Comparison of ENCODE assay signal across 9 cellular contexts in the genomic region with DNA sequence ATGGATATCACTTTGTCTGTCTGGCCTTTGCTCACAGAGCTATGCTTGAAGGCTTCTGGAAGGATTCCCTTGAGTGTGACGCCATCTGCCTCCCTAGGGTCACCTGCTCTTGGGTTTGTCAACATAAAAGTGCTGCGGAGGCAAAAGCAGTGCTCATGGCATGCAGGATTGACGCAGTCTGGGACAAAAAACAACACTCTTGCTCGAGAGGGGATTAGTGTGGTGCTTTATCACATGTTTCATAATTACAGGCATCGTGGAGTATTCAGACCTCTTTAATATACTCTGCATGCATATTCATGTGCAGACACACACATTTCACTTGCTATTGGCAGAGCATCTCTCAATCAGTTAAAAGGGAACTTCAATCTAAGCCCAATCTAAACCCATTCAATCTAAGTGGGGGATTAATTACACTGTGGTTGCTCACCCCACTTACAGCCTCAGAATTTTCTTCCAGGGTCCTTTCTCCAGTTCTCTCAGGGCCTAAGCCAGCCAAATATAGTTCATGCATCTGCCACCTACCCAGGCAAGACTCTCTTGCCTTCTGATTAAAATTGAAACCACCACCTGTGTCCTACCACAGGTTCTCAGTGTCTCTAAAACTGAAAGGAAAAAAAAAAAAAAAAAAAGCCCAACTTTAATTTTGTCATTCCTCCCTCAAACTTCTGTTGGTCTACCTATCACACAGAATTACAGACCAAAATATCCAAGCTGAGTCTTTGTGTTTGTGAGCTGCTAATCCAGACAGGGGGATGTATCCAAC.
DNase-seq lines count a peak whose midpoint lies in the region; ATAC-seq, FAIRE-seq and TF ChIP-seq lines count a peak whose summit lies in the region.
"Had no signal": no experiment of that assay in that cellular context is flagged by ENCODE, and none has a peak within 500 bp of the region (broad histone marks: within the 10 kb centered on the region; RNA-seq: fewer than 3 reads in every experiment).

No MANE protein-coding gene starts in this region.

- no peaks in the 10 kb centered on the region for H3K27me3 ChIP-seq in PC-9 (ENCODE audit: insufficient read depth, low read depth)

- peak; percentile 54 for DNase-seq in DMS 273 (lab: John Stamatoyannopoulos, UW; ENCODE audit: unreplicated experiment)
- no peak for DNase-seq in DMS 273 treated with DMSO at 0.1 percent for 48 hours (lab: John Stamatoyannopoulos, UW)
- DNase-seq in NCI-H1436 treated with DMSO at 0.1 percent for 48 hours (lab: John Stamatoyannopoulos, UW), result peak; percentile 99
- DNase-seq in NCI-H1105 (lab: John Stamatoyannopoulos, UW), result no peak
- no peak for DNase-seq in RCC 7860 (ENCODE audit: low spot score)
- no peak for DNase-seq in PC-9

- no peaks in the 10 kb centered on the region for H4K20me1 ChIP-seq in PC-9 (ENCODE audit: insufficient read depth)

- peak; percentile 79 for ATAC-seq in GM21723 (IDR thresholded peaks at IDR 0.05; ENCODE audit: unreplicated experiment)

- H2AFZ ChIP-seq in PC-9, result no peak overlapping the region

- H3K79me2 ChIP-seq in PC-9 (ENCODE audit: low read depth), result no peaks in the 10 kb centered on the region

- H3K4me1 ChIP-seq in PC-9 (replicated peaks; ENCODE audit: insufficient read depth), result peaks cover 14% of the 10 kb centered on the region

- H3K9me3 ChIP-seq in PC-9 (ENCODE audit: insufficient read depth, low read depth), result peaks cover 10% of the 10 kb centered on the region; the same call in 1 of the 2 replicates

- intact Hi-C loops in PC-9 (cut with micrococcal nuclease; ENCODE audit: unreplicated experiment), result no loop called here

- CTCF ChIA-PET in PC-9 (lab: Charles Lee), result no interaction called here

- no peak overlapping the region for H3K4me3 ChIP-seq in PC-9
- H3K4me3 ChIP-seq: SK-N-MC had no signal

- POLR2A ChIA-PET in PC-9 (lab: Charles Lee; ENCODE audit: unreplicated experiment), result no interaction called here

- peaks cover 9% of the 10 kb centered on the region for H3F3A ChIP-seq in PC-9 (ENCODE audit: insufficient read depth, low read depth)

- no peak for TF ChIP-seq CTCF in PC-9 (conservative IDR thresholded peaks at IDR 0.05)

- H3K4me2 ChIP-seq in PC-9, result no peak overlapping the region

- H3K27ac ChIP-seq in PC-9, result no peak overlapping the region
- H3K27ac ChIP-seq: SK-N-MC had no signal

- FAIRE-seq in islet of Langerhans (lab: Jason Lieb, UNC), result peak; percentile 91
- FAIRE-seq in RCC 7860 (lab: Jason Lieb, UNC), result no peak

- H3K9me2 ChIP-seq in PC-9 (ENCODE audit: insufficient read depth), result no peaks in the 10 kb centered on the region

- BruUV-seq in PC-9 (replicated peaks; lab: Mats Ljungman, UMichigan), result no TSS peak

- H3K36me3 ChIP-seq in PC-9 (ENCODE audit: low read depth), result no peaks in the 10 kb centered on the region

Comparison
In these comparisons a context has a peak if more than half of its experiments do, and no peak if none do; other contexts are left out.
1. DNase-seq: peak in DMS 273 (single experiment) and NCI-H1436 treated with DMSO at 0.1 percent for 48 hours (single experiment); none in DMS 273 treated with DMSO at 0.1 percent for 48 hours (single experiment), NCI-H1105 (single experiment), RCC 7860 (single experiment) and PC-9 (0 of 2).